Comparison of ENCODE assay signal across 8 cellular contexts in genomic region chr7:157357129-157358040, GRCh38. TPM values are rescaled to one million over a fixed set of nuclear protein-coding genes. Genes with fewer than 3 reads are reported as not detected.
DNase-seq lines count a peak whose midpoint lies in the region; ATAC-seq and TF ChIP-seq lines count a peak whose summit lies in the region.

No MANE protein-coding gene starts in this region.

- TF ChIP-seq CTCF in CD14-positive monocyte (IDR thresholded peaks at IDR 0.05): no peak

- no peak for DNase-seq in CD14-positive monocyte (ENCODE audit: low spot score)
- DNase-seq in activated naive CD8-positive, alpha-beta T cell treated with anti-CD3 and anti-CD28 coated beads, Interleukin-2, amount 50 U/mL, for 24 hours: no peak
- no peak for DNase-seq in occipital lobe (lab: John Stamatoyannopoulos, UW)
- DNase-seq in NCI-H2107 (lab: John Stamatoyannopoulos, UW): no peak
- no peak for DNase-seq in T-helper 9 cell
- DNase-seq in COLO829 (ENCODE audit: low spot score): no peak

- H3K27ac Mint-ChIP-seq in CD14-positive monocyte: peak overlapping the region; percentile 50 to 85 (median 75)
- peak overlapping the region; percentile 53 for H3K27ac Mint-ChIP-seq in activated naive CD8-positive, alpha-beta T cell treated with anti-CD3 and anti-CD28 coated beads, Interleukin-2, amount 50 U/mL, for 24 hours

- H3K36me3 Mint-ChIP-seq in CD14-positive monocyte: peaks cover 55 to 59% of the 10 kb centered on the region in 2 donors
- H3K36me3 Mint-ChIP-seq in activated naive CD8-positive, alpha-beta T cell treated with anti-CD3 and anti-CD28 coated beads, Interleukin-2, amount 50 U/mL, for 24 hours (ENCODE audit: low read depth): peaks cover 35% of the 10 kb centered on the region

- peak overlapping the region in 1 of 2 donors; percentile 57 for H3K4me3 Mint-ChIP-seq in CD14-positive monocyte
- no peak overlapping the region for H3K4me3 Mint-ChIP-seq in activated naive CD8-positive, alpha-beta T cell treated with anti-CD3 and anti-CD28 coated beads, Interleukin-2, amount 50 U/mL, for 24 hours

- peaks cover 42% of the 10 kb centered on the region for H3K4me1 Mint-ChIP-seq in CD14-positive monocyte
- peaks cover 54% of the 10 kb centered on the region for H3K4me1 Mint-ChIP-seq in activated naive CD8-positive, alpha-beta T cell treated with anti-CD3 and anti-CD28 coated beads, Interleukin-2, amount 50 U/mL, for 24 hours

- H3K9me3 Mint-ChIP-seq in CD14-positive monocyte: peaks cover 0 to 1% (median 0%) of the 10 kb centered on the region in 7 donors
- no peaks in the 10 kb centered on the region for H3K9me3 Mint-ChIP-seq in activated naive CD8-positive, alpha-beta T cell treated with anti-CD3 and anti-CD28 coated beads, Interleukin-2, amount 50 U/mL, for 24 hours

- H3K27me3 Mint-ChIP-seq in CD14-positive monocyte (ENCODE audit: low read depth in 3 of 3): no peaks in the 10 kb centered on the region
- no peaks in the 10 kb centered on the region for H3K27me3 Mint-ChIP-seq in activated naive CD8-positive, alpha-beta T cell treated with anti-CD3 and anti-CD28 coated beads, Interleukin-2, amount 50 U/mL, for 24 hours

- peak; percentile 77 for ATAC-seq in GM19025 (IDR thresholded peaks at IDR 0.05; ENCODE audit: low read depth, unreplicated experiment)
- peak; percentile 81 for ATAC-seq in HG03039 (IDR thresholded peaks at IDR 0.05; ENCODE audit: unreplicated experiment)
- ATAC-seq in activated naive CD8-positive, alpha-beta T cell treated with anti-CD3 and anti-CD28 coated beads, Interleukin-2, amount 50 U/mL, for 24 hours: no peak

- intact Hi-C loops in CD14-positive monocyte (cut with micrococcal nuclease): no loop called here

RNA-seq across cellular contexts. Expression of gene DNAJB6, which starts 20.6 kb away (rescaled TPM):
- 100 to 1,000 TPM; 116 to 117 TPM for polyA plus RNA-seq in CD14-positive monocyte
- total RNA-seq in occipital lobe: 179 TPM
